In genomic region chr1:223739366-223740057, GRCh38 we compare ENCODE assay signal across 1 cellular context.
TF ChIP-seq lines count a peak whose summit lies in the region.

No MANE protein-coding gene starts in this region.

TF ChIP-seq in SK-N-SH, 30 proteins besides CTCF, POLR2A, EP300 and RAD21 (continued from another document):
- TF ChIP-seq REST (IDR thresholded peaks at IDR 0.05; ENCODE audit: low read depth, low read length) (no peak), PBX3 (IDR thresholded peaks at IDR 0.05) (no peak)
